In the genomic region with DNA sequence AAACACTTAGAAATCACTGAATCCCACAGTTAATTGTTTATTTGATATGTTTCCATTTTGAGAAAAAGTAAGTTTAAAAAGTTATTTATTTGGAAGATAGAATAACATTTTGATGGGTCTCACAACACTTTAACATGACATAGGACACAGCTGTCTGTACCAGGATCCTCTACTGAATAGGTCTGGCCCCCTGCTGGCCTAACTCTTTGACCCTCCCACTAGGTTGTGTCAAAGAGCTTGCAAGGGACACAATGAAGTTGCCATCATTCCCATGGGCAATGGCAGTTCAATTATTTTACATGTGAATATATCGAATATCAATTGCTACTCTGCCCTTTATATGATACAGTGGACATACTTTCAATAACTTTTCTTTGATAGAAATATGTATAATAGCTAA, we compare ENCODE assay signal across 20 cellular contexts.
DNase-seq lines count a peak whose midpoint lies in the region; ATAC-seq and TF ChIP-seq lines count a peak whose summit lies in the region.
"Had no signal": no experiment of that assay in that cellular context is flagged by ENCODE, and none has a peak within 500 bp of the region (broad histone marks: within the 10 kb centered on the region; RNA-seq: fewer than 3 reads in every experiment).

No MANE protein-coding gene starts in this region.

- no peak overlapping the region for H3K4me3 Mint-ChIP-seq in CD8-positive, alpha-beta T cell
- H3K4me3 Mint-ChIP-seq: activated naive CD4-positive, alpha-beta T cell treated with anti-CD3 and anti-CD28 coated beads for 36 hours; CD8-positive, alpha-beta memory T cell had no signal

- WGBS in iPS DF 6.9 (ENCODE audit: insufficient coverage, insufficient read length) = no CpG with 5 or more reads among the region's 1 CpG

- H3K4me1 ChIP-seq in iPS DF 6.9 (ENCODE audit: control insufficient read depth, insufficient read depth, low read length) = no peaks in the 10 kb centered on the region
- H3K4me1 ChIP-seq in CD8-positive, alpha-beta T cell (ENCODE audit: insufficient read depth, low read length) = no peaks in the 10 kb centered on the region
- H3K4me1 ChIP-seq: sigmoid colon had no signal

- POLR2A ChIA-PET in AG04450 (lab: Yijun Ruan, JAX) = no interaction called here
- POLR2A ChIA-PET in CD8-positive, alpha-beta T cell (lab: Charles Lee) = no interaction called here

- H3K27ac Mint-ChIP-seq in CD8-positive, alpha-beta T cell = no peak overlapping the region
- H3K27ac Mint-ChIP-seq: activated naive CD4-positive, alpha-beta T cell treated with anti-CD3 and anti-CD28 coated beads for 36 hours; CD8-positive, alpha-beta memory T cell had no signal

- H3K9me3 Mint-ChIP-seq in CD8-positive, alpha-beta T cell = peaks cover 7% of the 10 kb centered on the region

- intact Hi-C loops in CD8-positive, alpha-beta T cell (cut with DNase I, micrococcal nuclease) = no loop called here

- no peak for DNase-seq in AG04450 (ENCODE audit: low read depth, low spot score)
- peak; percentile 68 for DNase-seq in SK-MEL-5 (ENCODE audit: low read depth, low spot score)
- DNase-seq in iPS DF 6.9 (ENCODE audit: low read depth, low spot score) = peak; percentile 47
- DNase-seq in superior temporal gyrus (ENCODE audit: extremely low spot score) = no peak
- DNase-seq in AG20443 (ENCODE audit: low spot score) = no peak
- DNase-seq in CD8-positive, alpha-beta T cell = no peak
- DNase-seq: activated CD4-positive, alpha-beta T cell treated with anti-CD3 and anti-CD28 coated beads, Interleukin-2, amount 50 U/mL, for 4 hours; activated naive CD4-positive, alpha-beta T cell treated with anti-CD3 and anti-CD28 coated beads for 36 hours; activated T-cell treated with anti-CD3 and anti-CD28 coated beads for 4 hours; aorta; CD8-positive, alpha-beta memory T cell; foreskin melanocyte; NCI-H226; NK-92 treated with Interleukin-12 subunit alpha and Interleukin-12 subunit beta, amount 100 ng/mL, for 24 hours; ovary; sigmoid colon; T-helper 1 cell had no signal

- CTCF ChIA-PET in AG04450 (lab: Charles Lee) = no interaction called here
- CTCF ChIA-PET in CD8-positive, alpha-beta T cell (lab: Charles Lee) = no interaction called here

- H3K27me3 ChIP-seq in AG04450 (ENCODE audit: control insufficient read depth, insufficient read depth, low read length) (no peaks in the 10 kb centered on the region), iPS DF 6.9 (ENCODE audit: control insufficient read depth, insufficient read depth, low read length) (no peaks in the 10 kb centered on the region)
- H3K27me3 ChIP-seq in CD8-positive, alpha-beta T cell (ENCODE audit: insufficient read depth, low read length) = no peaks in the 10 kb centered on the region
- H3K27me3 ChIP-seq: ovary, sigmoid colon had no signal

- no peaks in the 10 kb centered on the region for H3K36me3 Mint-ChIP-seq in CD8-positive, alpha-beta T cell
- H3K36me3 Mint-ChIP-seq: CD8-positive, alpha-beta memory T cell had no signal

- H3K27me3 Mint-ChIP-seq in CD8-positive, alpha-beta T cell (ENCODE audit: low read depth) = no peaks in the 10 kb centered on the region
- H3K27me3 Mint-ChIP-seq: CD8-positive, alpha-beta memory T cell had no signal

- H3K27ac ChIP-seq in AG04450 (ENCODE audit: low read depth, low read length) (no peak overlapping the region), iPS DF 6.9 (ENCODE audit: low read length) (no peak overlapping the region)
- H3K27ac ChIP-seq in CD8-positive, alpha-beta T cell (ENCODE audit: low read depth, low read length) = no peak overlapping the region
- H3K27ac ChIP-seq: ovary, sigmoid colon had no signal

- no peaks in the 10 kb centered on the region for H3K4me1 Mint-ChIP-seq in CD8-positive, alpha-beta T cell (ENCODE audit: low read depth)
- H3K4me1 Mint-ChIP-seq: CD8-positive, alpha-beta memory T cell had no signal

- ATAC-seq in HG03432 (IDR thresholded peaks at IDR 0.05; ENCODE audit: unreplicated experiment) = peak; percentile 37
- ATAC-seq in HG03342 (IDR thresholded peaks at IDR 0.05; ENCODE audit: unreplicated experiment) = no peak
- ATAC-seq in CD8-positive, alpha-beta T cell = no peak
- ATAC-seq: Right ventricle myocardium inferior had no signal

- H3K9me3 ChIP-seq in AG04450 (ENCODE audit: control insufficient read depth, insufficient read depth, low read length) (no peaks in the 10 kb centered on the region), iPS DF 6.9 (ENCODE audit: control insufficient read depth, insufficient read depth, low read length) (no peaks in the 10 kb centered on the region)
- no peaks in the 10 kb centered on the region for H3K9me3 ChIP-seq in CD8-positive, alpha-beta T cell (ENCODE audit: low read length)
- H3K9me3 ChIP-seq: ovary, sigmoid colon had no signal

- H3K36me3 ChIP-seq in iPS DF 6.9 (ENCODE audit: control insufficient read depth, insufficient read depth, low read length) = no peaks in the 10 kb centered on the region
- H3K36me3 ChIP-seq in CD8-positive, alpha-beta T cell (ENCODE audit: insufficient read depth, low read length) = no peaks in the 10 kb centered on the region
- H3K36me3 ChIP-seq: ovary, sigmoid colon had no signal

- TF ChIP-seq CTCF in AG04450 (IDR thresholded peaks at IDR 0.05; ENCODE audit: low read depth, low read length) = 0 out of 2 replicates have a peak, but pooled peaks have one; percentile 15
- no peak for TF ChIP-seq CTCF in CD8-positive, alpha-beta T cell (IDR thresholded peaks at IDR 0.05)

- H3K4me3 ChIP-seq in AG04450 (ENCODE audit: low read depth, low read length) (no peak overlapping the region), iPS DF 6.9 (ENCODE audit: low read length) (no peak overlapping the region)
- no peak overlapping the region for H3K4me3 ChIP-seq in CD8-positive, alpha-beta T cell (ENCODE audit: low read depth, low read length)
- H3K4me3 ChIP-seq: ovary, sigmoid colon had no signal

- in situ Hi-C loops in SK-MEL-5 (cut with HindIII; ENCODE audit: low pct_unique_long_range_greater_than_20kb, low sequenced_read_pairs) = no loop called here

Comparison
In these comparisons a context has a peak if more than half of its experiments do, and no peak if none do; other contexts are left out.
1. DNase-seq: peak in SK-MEL-5 (single experiment) and iPS DF 6.9 (single experiment); none in AG04450 (single experiment), superior temporal gyrus (single experiment), AG20443 (single experiment) and CD8-positive, alpha-beta T cell (0 of 7).